Comparison of ENCODE assay signal across 8 cellular contexts in the genomic region with DNA sequence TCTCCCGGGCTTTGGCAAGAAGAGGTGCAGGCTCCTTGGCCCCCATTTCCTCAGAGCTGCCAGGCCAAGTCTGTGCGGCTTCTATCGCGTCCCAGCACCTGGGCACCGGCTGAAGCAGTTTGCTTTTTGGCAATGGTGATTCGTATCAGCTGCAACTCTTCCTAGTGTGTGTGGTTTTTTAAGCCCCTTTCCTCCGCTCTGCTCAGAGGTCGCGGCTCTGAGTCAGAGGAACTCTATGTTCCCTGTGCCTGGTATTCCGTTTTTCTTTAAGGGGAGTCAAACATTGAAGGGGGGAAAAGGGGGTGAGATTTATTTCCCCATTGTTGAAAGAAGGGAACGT. TPM values are rescaled to one million over a fixed set of nuclear protein-coding genes. Genes with fewer than 3 reads are reported as not detected.
DNase-seq lines count a peak whose midpoint lies in the region; ATAC-seq and FAIRE-seq lines count a peak whose summit lies in the region.

No MANE protein-coding gene starts in this region.

- H3K27me3 ChIP-seq in right cardiac atrium (ENCODE audit: control insufficient read depth, insufficient read depth) (no peaks in the 10 kb centered on the region), small intestine (ENCODE audit: control insufficient read depth in 2 of 2, insufficient read depth in 2 of 2, low read length in 2 of 2) (no peaks in the 10 kb centered on the region)

- H3K9me3 ChIP-seq in ES-I3 (ENCODE audit: control insufficient read depth, insufficient read depth, low read length) (no peaks in the 10 kb centered on the region), right cardiac atrium (ENCODE audit: control insufficient read depth, low read length) (no peaks in the 10 kb centered on the region), small intestine (ENCODE audit: control insufficient read depth, low read depth) (no peaks in the 10 kb centered on the region)

- H3K27ac Mint-ChIP-seq in activated naive CD8-positive, alpha-beta T cell = peak overlapping the region; percentile 79

- ATAC-seq in right cardiac atrium (peak; percentile 54 to 70), GM21515 (IDR thresholded peaks at IDR 0.05; ENCODE audit: unreplicated experiment) (no peak)

- H3K4me1 ChIP-seq in ES-I3 (ENCODE audit: insufficient read depth, low read length) (peaks cover 6% of the 10 kb centered on the region; the same call in 1 of the 2 replicates), right cardiac atrium (ENCODE audit: control insufficient read depth, insufficient read depth, low read length) (no peaks in the 10 kb centered on the region), small intestine (ENCODE audit: control insufficient read depth in 2 of 2, insufficient read depth in 1 of 2, low read depth in 1 of 2, low read length in 1 of 2) (no peaks in the 10 kb centered on the region)

- peaks cover 39% of the 10 kb centered on the region for H3K4me1 Mint-ChIP-seq in activated naive CD8-positive, alpha-beta T cell (ENCODE audit: low read depth)

- H3K27ac ChIP-seq in right cardiac atrium (ENCODE audit: low read length) (peak overlapping the region; percentile 97), small intestine (ENCODE audit: low read depth in 1 of 2, low read length in 1 of 2) (peak overlapping the region; percentile 96 to 99)

- H3K9ac ChIP-seq in ES-I3 (ENCODE audit: low read depth, low read length) = peak overlapping the region; percentile 75

- no peaks in the 10 kb centered on the region for H3K9me3 Mint-ChIP-seq in activated naive CD8-positive, alpha-beta T cell (ENCODE audit: low read depth)

- DNase-seq in HUDEP-2 (lab: John Stamatoyannopoulos, UW; ENCODE audit: unreplicated experiment in 76 of 76) (peak in 64 of 76 experiments; percentile 9 to 75 (median 47)), right cardiac atrium (no peak), small intestine (no peak), hypothalamus (lab: John Stamatoyannopoulos, UW) (no peak), mesenteric fat pad (ENCODE audit: low spot score) (no peak)

- no peak for FAIRE-seq in small intestine (lab: Jason Lieb, UNC)

- H3K4me3 ChIP-seq in right cardiac atrium (ENCODE audit: low read length) (peak overlapping the region; percentile 68), small intestine (ENCODE audit: low read depth in 1 of 2, low read length in 2 of 2) (peak overlapping the region; percentile 91 to 97)

- intact Hi-C loops in right cardiac atrium (cut with DNase I) = no loop called here

- WGBS in right cardiac atrium = under 1% methylated on average over 11 of the region's 11 CpGs
- 0% methylated on average over 11 of the region's 11 CpGs for WGBS in small intestine, 3 donors

- peaks cover 9% of the 10 kb centered on the region for H3K36me3 Mint-ChIP-seq in activated naive CD8-positive, alpha-beta T cell

- no peaks in the 10 kb centered on the region for H3K27me3 Mint-ChIP-seq in activated naive CD8-positive, alpha-beta T cell

- H3K4me3 Mint-ChIP-seq in activated naive CD8-positive, alpha-beta T cell = peak overlapping the region; percentile 98

- H3K36me3 ChIP-seq in ES-I3 (ENCODE audit: insufficient read depth, low read length) = no peaks in the 10 kb centered on the region
- H3K36me3 ChIP-seq in small intestine (ENCODE audit: control insufficient read depth in 2 of 2, insufficient read depth in 2 of 2, low read length in 2 of 2) = no peaks in the 10 kb centered on the region

RNA-seq across cellular contexts. Expression of gene ARMC8, which starts 0.9 kb away (rescaled TPM):
- total RNA-seq in right cardiac atrium (10 to 100 TPM; 32.9 to 48.6 (median 35.9) TPM), mesenteric fat pad (102 TPM)
- polyA plus RNA-seq in right cardiac atrium (14.3 TPM), small intestine (10 to 100 TPM in 2 of 3 donors, 1 to 10 TPM in 1; 9.5 to 12.5 (median 11.2) TPM)

RNA-seq across cellular contexts. Expression of gene DBR1, which starts 13.3 kb away (rescaled TPM):
- total RNA-seq in right cardiac atrium (10 to 100 TPM in 2 of 4 donors, 1 to 10 TPM in 2; 7.7 to 11.0 (median 9.7) TPM), mesenteric fat pad (11.1 TPM)
- polyA plus RNA-seq in right cardiac atrium (5.8 TPM), small intestine (1 to 10 TPM; 4.9 to 8.4 (median 6.5) TPM)

RNA-seq across cellular contexts. Expression of gene A4GNT, which starts 55.8 kb away (rescaled TPM):
- not detected for total RNA-seq in right cardiac atrium
- not detected for polyA plus RNA-seq in right cardiac atrium
- not detected for polyA plus RNA-seq in small intestine
- not detected for total RNA-seq in mesenteric fat pad

Comparison
In these comparisons a context has a peak if more than half of its experiments do, and no peak if none do; other contexts are left out.
1. DNase-seq: peak in HUDEP-2 (64 of 76); none in right cardiac atrium (0 of 3), small intestine (single experiment), hypothalamus (0 of 51) and mesenteric fat pad (single experiment).